ENCODE assay signal across 25 cellular contexts in genomic region chr12:111320233-111321050, GRCh38.
"Had no signal": no experiment of that assay in that cellular context is flagged by ENCODE, and none has a peak within 500 bp of the region (broad histone marks: within the 10 kb centered on the region; RNA-seq: fewer than 3 reads in every experiment).

No MANE protein-coding gene starts in this region.

- H3K9me3 ChIP-seq: heart left ventricle, left ventricle myocardium inferior, psoas muscle, right lobe of liver, thyroid gland, transverse colon, upper lobe of left lung had no signal

- H3K4me2 ChIP-seq: smooth muscle cell had no signal

- H3K4me3 Mint-ChIP-seq: immature natural killer cell; mesothelial cell of epicardium; naive B cell; natural killer cell; stimulated activated naive B cell treated with anti-CD40 and anti-IgM and Interleukin-4, amounts not matched to agents 10 μg/mL and 1 μg/mL and 100 μg/mL, for 72 hours; stimulated activated naive CD8-positive, alpha-beta T cell treated with anti-CD3 and anti-CD28 coated beads, Interleukin-15, Interleukin-2, amounts not matched to agents 100 ng/mL and 50 ng/mL, for 24 hours had no signal

- DNase-seq: glutamatergic neuron; heart left ventricle; hypothalamus; immature natural killer cell; left ventricle myocardium inferior; mesendoderm; naive B cell; natural killer cell; nucleus accumbens; psoas muscle; right lobe of liver; stimulated activated CD4-positive, alpha-beta T cell treated with anti-CD3 and anti-CD28 coated beads, Interleukin-1b, Interleukin-23, amount 100 ng/mL, for 48 hours; stimulated activated CD4-positive, alpha-beta T cell treated with anti-CD3 and anti-CD28 coated beads, Interleukin-2, amount 100 ng/mL, for 48 hours; stimulated activated CD4-positive, alpha-beta T cell treated with anti-CD3 and anti-CD28 coated beads, Interleukin-4, amount 100 ng/mL, for 4 hours; stimulated activated CD8-positive, alpha-beta memory T cell treated with anti-CD3 and anti-CD28 coated beads, Interleukin-4, amount 100 ng/mL, for 48 hours; stimulated activated naive B cell treated with anti-CD40 and anti-IgM and Interleukin-4, amounts not matched to agents 10 μg/mL and 1 μg/mL and 100 μg/mL, for 72 hours; substantia nigra; thyroid gland; transverse colon had no signal

- H3K9me3 Mint-ChIP-seq: immature natural killer cell; mesothelial cell of epicardium; naive B cell; natural killer cell; stimulated activated naive B cell treated with anti-CD40 and anti-IgM and Interleukin-4, amounts not matched to agents 10 μg/mL and 1 μg/mL and 100 μg/mL, for 72 hours; stimulated activated naive CD8-positive, alpha-beta T cell treated with anti-CD3 and anti-CD28 coated beads, Interleukin-15, Interleukin-2, amounts not matched to agents 100 ng/mL and 50 ng/mL, for 24 hours had no signal

- H3K27ac ChIP-seq: heart left ventricle, left ventricle myocardium inferior, parathyroid adenoma, psoas muscle, right lobe of liver, thyroid gland, transverse colon, upper lobe of left lung had no signal

- H3K4me3 ChIP-seq: heart left ventricle, left ventricle myocardium inferior, lung, psoas muscle, right lobe of liver, smooth muscle cell, thyroid gland, transverse colon, upper lobe of left lung had no signal

- H3K27me3 ChIP-seq: right lobe of liver, thyroid gland, transverse colon, upper lobe of left lung had no signal

- H3K27ac Mint-ChIP-seq: immature natural killer cell; mesothelial cell of epicardium; naive B cell; natural killer cell; stimulated activated naive B cell treated with anti-CD40 and anti-IgM and Interleukin-4, amounts not matched to agents 10 μg/mL and 1 μg/mL and 100 μg/mL, for 72 hours; stimulated activated naive CD8-positive, alpha-beta T cell treated with anti-CD3 and anti-CD28 coated beads, Interleukin-15, Interleukin-2, amounts not matched to agents 100 ng/mL and 50 ng/mL, for 24 hours had no signal

- H3K4me1 ChIP-seq: left ventricle myocardium inferior, parathyroid adenoma, psoas muscle, right lobe of liver, thyroid gland, transverse colon, upper lobe of left lung had no signal

- H3K36me3 ChIP-seq: heart left ventricle, left ventricle myocardium inferior, thyroid gland, transverse colon, upper lobe of left lung had no signal

- H3K9ac ChIP-seq: parathyroid adenoma had no signal

- H3K27me3 Mint-ChIP-seq: stimulated activated naive CD8-positive, alpha-beta T cell treated with anti-CD3 and anti-CD28 coated beads, Interleukin-15, Interleukin-2, amounts not matched to agents 100 ng/mL and 50 ng/mL, for 24 hours had no signal

- H2AFZ ChIP-seq: parathyroid adenoma had no signal

- ATAC-seq: natural killer cell; psoas muscle; stimulated activated naive B cell treated with anti-CD40 and anti-IgM and Interleukin-4, amounts not matched to agents 10 μg/mL and 1 μg/mL and 100 μg/mL, for 72 hours had no signal

- H3K4me1 Mint-ChIP-seq: immature natural killer cell; mesothelial cell of epicardium; naive B cell; natural killer cell; stimulated activated naive B cell treated with anti-CD40 and anti-IgM and Interleukin-4, amounts not matched to agents 10 μg/mL and 1 μg/mL and 100 μg/mL, for 72 hours had no signal
